In genomic region chr16:75207831-75208230, GRCh38 we compare ENCODE assay signal across 14 cellular contexts. TPM values are rescaled to one million over a fixed set of nuclear protein-coding genes. Genes with fewer than 3 reads are reported as not detected.
DNase-seq lines count a peak whose midpoint lies in the region; ATAC-seq and TF ChIP-seq lines count a peak whose summit lies in the region.
"Had no signal": no experiment of that assay in that cellular context is flagged by ENCODE, and none has a peak within 500 bp of the region (broad histone marks: within the 10 kb centered on the region; RNA-seq: fewer than 3 reads in every experiment).

No MANE protein-coding gene starts in this region.

- H2BK5ac ChIP-seq in trophoblast cell (ENCODE audit: low read depth, low read length, poor library complexity), result no peak overlapping the region

- no peak overlapping the region for H4K91ac ChIP-seq in trophoblast cell (ENCODE audit: low read depth, low read length)

- no peaks in the 10 kb centered on the region for H3K79me2 ChIP-seq in trophoblast cell (ENCODE audit: control insufficient read depth, insufficient read depth, low read length, poor library complexity)

- H4K8ac ChIP-seq in trophoblast cell (ENCODE audit: low read depth, low read length), result no peak overlapping the region

- H3K27ac Mint-ChIP-seq in HFFc6, result no peak overlapping the region; the same call in 1 of the 2 replicates

- H2AK5ac ChIP-seq in trophoblast cell (ENCODE audit: low read length), result no peak overlapping the region

- no peak overlapping the region for H3K18ac ChIP-seq in trophoblast cell (ENCODE audit: low read length)

- no peak overlapping the region for H2AFZ ChIP-seq in trophoblast cell (ENCODE audit: insufficient read depth, low read length, poor library complexity)
- H2AFZ ChIP-seq: GM23248 had no signal

- no peaks in the 10 kb centered on the region for H3K36me3 Mint-ChIP-seq in HFFc6 (ENCODE audit: low read depth)
- H3K36me3 Mint-ChIP-seq: CD4-positive, alpha-beta memory T cell had no signal

- H3K27ac ChIP-seq in trophoblast cell (ENCODE audit: low read depth, low read length), result no peak overlapping the region
- H3K27ac ChIP-seq: C4-2B, GM23248 had no signal

- no peaks in the 10 kb centered on the region for H3K36me3 ChIP-seq in trophoblast cell (ENCODE audit: control insufficient read depth in 1 of 2, insufficient read depth in 2 of 2, low read length in 2 of 2)
- H3K36me3 ChIP-seq: BE2C had no signal

- no peak for TF ChIP-seq CTCF in GM13976 (IDR thresholded peaks at IDR 0.05; ENCODE audit: borderline replicate concordance, control extremely low read depth, extremely low read depth, insufficient read depth, missing control alignments)
- no peak for TF ChIP-seq CTCF in HFFc6 (IDR thresholded peaks at IDR 0.05)

- no peak overlapping the region for H2BK120ac ChIP-seq in trophoblast cell (ENCODE audit: insufficient read depth, low read length, poor library complexity)

- H2BK12ac ChIP-seq in trophoblast cell (ENCODE audit: low read length), result no peak overlapping the region

- H3K14ac ChIP-seq in trophoblast cell (ENCODE audit: low read length), result no peak overlapping the region

- no CpG with 5 or more reads among the region's 11 CpGs for whole genome bisulfite sequencing in trophoblast cell (ENCODE audit: extremely low coverage, insufficient coverage, insufficient read length)

- H3K9me3 ChIP-seq in trophoblast cell (ENCODE audit: insufficient read depth, low read depth, low read length), result no peaks in the 10 kb centered on the region
- H3K9me3 ChIP-seq: BE2C had no signal

- peak overlapping the region; percentile 46; the same call in 1 of the 2 replicates for H3K4me3 Mint-ChIP-seq in HFFc6
- H3K4me3 Mint-ChIP-seq: CD4-positive, alpha-beta memory T cell had no signal

- no peak overlapping the region for H4K12ac ChIP-seq in trophoblast cell (ENCODE audit: low read depth, low read length)

- H3K79me1 ChIP-seq in trophoblast cell (ENCODE audit: low read length), result peaks cover 4% of the 10 kb centered on the region

- peak; percentile 27 for DNase-seq in GM13976 (ENCODE audit: low spot score)
- DNase-seq in HFFc6, result no peak
- DNase-seq in islet precursor cell, result peak; percentile 55
- peak; percentile 75 to 78 for DNase-seq in trophoblast cell
- no peak for DNase-seq in AG20443 (ENCODE audit: low spot score)
- DNase-seq: BE2C; CD4-positive, alpha-beta memory T cell; DMS79; EL; GM23248 had no signal

- no peaks in the 10 kb centered on the region for H3K4me1 ChIP-seq in trophoblast cell (ENCODE audit: control insufficient read depth in 1 of 2, insufficient read depth in 2 of 2, low read length in 2 of 2)
- H3K4me1 ChIP-seq: BE2C had no signal

- H3K4ac ChIP-seq in trophoblast cell (ENCODE audit: low read depth, low read length), result no peak overlapping the region

- no peak overlapping the region for H3K23ac ChIP-seq in trophoblast cell (ENCODE audit: low read length)

- H3K9me3 Mint-ChIP-seq in HFFc6, result no peaks in the 10 kb centered on the region
- H3K9me3 Mint-ChIP-seq: CD4-positive, alpha-beta memory T cell had no signal

- no peak overlapping the region for H3K4me2 ChIP-seq in trophoblast cell (ENCODE audit: low read length)

- ATAC-seq in HG03095 (IDR thresholded peaks at IDR 0.05; ENCODE audit: unreplicated experiment) (no peak), GM18520 (IDR thresholded peaks at IDR 0.05; ENCODE audit: unreplicated experiment) (no peak)

- no peak overlapping the region for H3K4me3 ChIP-seq in trophoblast cell (ENCODE audit: low read depth, low read length)
- H3K4me3 ChIP-seq: GM23248 had no signal

- in situ Hi-C loops in GM13976 (cut with MboI; ENCODE audit: low sequenced_read_pairs, unreplicated experiment), result loop anchor here (25.0 kb wide), 1 partner anchor 554 kb away; no protein-coding TSS in a partner anchor

- H3K27me3 ChIP-seq in trophoblast cell (ENCODE audit: insufficient read depth, low read length), result no peaks in the 10 kb centered on the region
- H3K27me3 ChIP-seq: BE2C had no signal

- H3K9ac ChIP-seq in trophoblast cell (ENCODE audit: low read length), result no peak overlapping the region
- H3K9ac ChIP-seq: GM23248 had no signal

- no peaks in the 10 kb centered on the region for H3K4me1 Mint-ChIP-seq in HFFc6 (ENCODE audit: low read depth)
- H3K4me1 Mint-ChIP-seq: CD4-positive, alpha-beta memory T cell had no signal

- H3K27me3 Mint-ChIP-seq in HFFc6 (ENCODE audit: insufficient read depth), result peaks cover 35% of the 10 kb centered on the region

RNA-seq across cellular contexts. Expression of gene CTRB2, which starts 0.9 kb away (rescaled TPM):
- not detected for total RNA-seq in HFFc6 (2021; fragmentation: NEBNext Ultra II Directional; extraction: Animal tissue kit (Norgen Biotek cat#: 25700))
- 0.37 and 0.41 TPM in 2 replicates for polyA plus RNA-seq in trophoblast cell (2013)
- total RNA-seq: CD4-positive, alpha-beta memory T cell; GM23248; HT1080 had no signal
- polyA plus RNA-seq: CD4-positive, alpha-beta memory T cell; GM23248 had no signal

RNA-seq across cellular contexts. Expression of gene CTRB1, which starts 11.0 kb away (rescaled TPM):
- not detected for total RNA-seq in HFFc6 (2021; fragmentation: NEBNext Ultra II Directional; extraction: Animal tissue kit (Norgen Biotek cat#: 25700))
- 0.15 TPM in 1 of 2 replicates, not detected in the other for polyA plus RNA-seq in trophoblast cell (2013)
- total RNA-seq: CD4-positive, alpha-beta memory T cell; GM23248; HT1080 had no signal
- polyA plus RNA-seq: CD4-positive, alpha-beta memory T cell; GM23248 had no signal

RNA-seq across cellular contexts. Expression of gene BCAR1, which starts 43.6 kb away (rescaled TPM):
- total RNA-seq in HFFc6 (2021; fragmentation: NEBNext Ultra II Directional; extraction: Animal tissue kit (Norgen Biotek cat#: 25700)), result 100 to 1,000 TPM; 126 to 148 (median 130) TPM
- 200 and 201 TPM in 2 replicates for polyA plus RNA-seq in trophoblast cell (2013)

RNA-seq across cellular contexts. Expression of gene ZFP1, which starts 59.5 kb away (rescaled TPM):
- total RNA-seq in HFFc6 (2021; fragmentation: NEBNext Ultra II Directional; extraction: Animal tissue kit (Norgen Biotek cat#: 25700)), result 10 to 100 TPM; 10.1 to 13.0 (median 11.8) TPM
- polyA plus RNA-seq in trophoblast cell (2013), result 8.6 and 8.7 TPM in 2 replicates

Comparison
In these comparisons a context has a peak if more than half of its experiments do, and no peak if none do; other contexts are left out.
1. DNase-seq: peak in GM13976 (single experiment), islet precursor cell (single experiment) and trophoblast cell (2 of 2); none in HFFc6 (single experiment) and AG20443 (single experiment).